Comparison of ENCODE assay signal across 8 cellular contexts in the genomic region with DNA sequence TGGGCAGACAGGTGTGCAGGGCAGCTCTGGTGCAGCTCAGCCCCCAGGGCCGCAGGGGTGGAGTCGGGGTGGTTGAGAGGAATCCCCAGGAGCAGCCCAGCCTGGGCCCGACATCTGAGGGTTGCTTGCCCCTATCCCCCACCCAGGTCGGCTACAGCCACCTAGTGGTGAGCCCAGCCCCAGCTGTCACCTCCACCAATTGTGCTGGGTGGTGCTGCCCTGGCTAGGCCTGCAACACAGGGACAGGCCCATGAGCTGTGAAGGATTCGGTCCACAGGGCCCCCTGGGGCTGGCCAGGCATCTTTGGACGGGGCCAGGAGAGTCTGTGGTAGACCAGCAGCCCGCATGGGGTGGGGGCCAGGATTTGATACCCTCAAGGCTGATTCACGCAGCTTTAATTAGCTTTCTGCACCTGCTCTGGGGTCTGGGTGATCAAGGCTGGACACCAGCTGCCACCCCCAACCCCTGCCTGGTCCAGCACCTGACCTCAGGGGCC. TPM values are rescaled to one million over a fixed set of nuclear protein-coding genes. Genes with fewer than 3 reads are reported as not detected.
DNase-seq lines count a peak whose midpoint lies in the region; ATAC-seq and TF ChIP-seq lines count a peak whose summit lies in the region.

No MANE protein-coding gene starts in this region.

- H3K4me1 ChIP-seq in HAP-1 (no peaks in the 10 kb centered on the region), OCI-LY1 (ENCODE audit: insufficient read depth, low read length, severe bottlenecking) (no peaks in the 10 kb centered on the region)

- peak; percentile 24 for DNase-seq in DMS153 treated with DMSO at 0.1 percent for 48 hours (lab: John Stamatoyannopoulos, UW; ENCODE audit: unreplicated experiment)
- peak; percentile 8 to 75 for DNase-seq in HAP-1 (ENCODE audit: low spot score in 2 of 2)
- DNase-seq in activated effector memory CD4-positive, alpha-beta T cell treated with Interleukin-2 at 50 U/mL for 16 hours = peak; percentile 37
- no peak for DNase-seq in left cardiac atrium
- DNase-seq in stimulated activated CD4-positive, alpha-beta T cell treated with anti-CD3 and anti-CD28 coated beads, Interleukin-1b, Interleukin-23, amount 100 ng/mL, for 48 hours = peak; percentile 67
- DNase-seq in putamen (ENCODE audit: low spot score) = no peak

- H2AFZ ChIP-seq in OCI-LY1 (ENCODE audit: low read length) = no peak overlapping the region

- H3F3A ChIP-seq in OCI-LY1 (ENCODE audit: insufficient read depth, low read length) = no peaks in the 10 kb centered on the region

- H3K27ac ChIP-seq in OCI-LY1 (ENCODE audit: low read depth, low read length, poor library complexity, severe bottlenecking) = no peak overlapping the region

- peak; percentile 80 for TF ChIP-seq CTCF in OCI-LY1 (IDR thresholded peaks at IDR 0.05; ENCODE audit: low read length)

- no peaks in the 10 kb centered on the region for H3K79me2 ChIP-seq in OCI-LY1 (ENCODE audit: insufficient read depth, low read length)

- H3K36me3 ChIP-seq in HAP-1 (replicated peaks) (0 out of 2 replicates have a peak, but pooled peaks cover 4% of the 10 kb centered on the region), OCI-LY1 (ENCODE audit: insufficient read depth, low read length) (no peaks in the 10 kb centered on the region)

- H4K20me1 ChIP-seq in OCI-LY1 (ENCODE audit: insufficient read depth, low read length) = no peaks in the 10 kb centered on the region

- H3K9me3 ChIP-seq in HAP-1 (no peaks in the 10 kb centered on the region), OCI-LY1 (ENCODE audit: low read length) (no peaks in the 10 kb centered on the region)

- intact Hi-C loops in left cardiac atrium (cut with DNase I) = no loop called here

- no peak overlapping the region for H3K9ac ChIP-seq in OCI-LY1 (ENCODE audit: low read length)

- no peaks in the 10 kb centered on the region for H3K9me2 ChIP-seq in OCI-LY1 (ENCODE audit: low read depth, low read length)

- in situ Hi-C loops in HAP-1 (cut with MboI; ENCODE audit: low sequenced_read_pairs) = no loop called here

- H3K4me2 ChIP-seq in OCI-LY1 (ENCODE audit: low read length) = no peak overlapping the region

- H3K27me3 ChIP-seq in HAP-1 (ENCODE audit: low read depth) (no peaks in the 10 kb centered on the region), OCI-LY1 (ENCODE audit: insufficient read depth, low read length) (peaks cover 18% of the 10 kb centered on the region)

- ATAC-seq in left cardiac atrium (peak; percentile 40 to 62), GM18519 (IDR thresholded peaks at IDR 0.05; ENCODE audit: low FRiP score, unreplicated experiment) (no peak)

- H3K4me3 ChIP-seq in HAP-1 = no peak overlapping the region
- no peak overlapping the region for H3K4me3 ChIP-seq in OCI-LY1 (ENCODE audit: low read depth, low read length, poor library complexity, severe bottlenecking)

RNA-seq across cellular contexts. Expression of a gene that starts 29.5 kb away (rescaled TPM):
- 1 to 10 TPM; 1.4 to 1.8 TPM for total RNA-seq in left cardiac atrium

Comparison
In these comparisons a context has a peak if more than half of its experiments do, and no peak if none do; other contexts are left out.
1. DNase-seq: peak in DMS153 treated with DMSO at 0.1 percent for 48 hours (single experiment), HAP-1 (2 of 2), activated effector memory CD4-positive, alpha-beta T cell treated with Interleukin-2 at 50 U/mL for 16 hours (single experiment) and stimulated activated CD4-positive, alpha-beta T cell treated with anti-CD3 and anti-CD28 coated beads, Interleukin-1b, Interleukin-23, amount 100 ng/mL, for 48 hours (single experiment); none in left cardiac atrium (single experiment) and putamen (single experiment).